Comparison of ENCODE assay signal across 8 cellular contexts in genomic region chr14:93206793-93207467, GRCh38. TPM values are rescaled to one million over a fixed set of nuclear protein-coding genes. Genes with fewer than 3 reads are reported as not detected.
DNase-seq lines count a peak whose midpoint lies in the region; ATAC-seq and TF ChIP-seq lines count a peak whose summit lies in the region.

GON7 (minus strand) TSS chr14:93207065; CDS start chr14:93207037, 28 bp downstream.
UBR7 (plus strand) TSS chr14:93207256; CDS start chr14:93207292, 36 bp downstream.

- H3K27ac ChIP-seq in testis, result peak within 1 kb of the TSS; percentile 53 to 79

- H3K27me3 ChIP-seq in testis, result no peaks in the 10 kb centered on the region

- DNase-seq in NCI-H1092 treated with DMSO at 0.1 percent for 48 hours (lab: John Stamatoyannopoulos, UW) (peak; percentile 95), SKM-1 (lab: John Stamatoyannopoulos, UW; ENCODE audit: unreplicated experiment) (peak; percentile 55), glomerular endothelial cell (ENCODE audit: extremely low read depth, low read depth, low spot score) (peak; percentile 57), omental fat pad (ENCODE audit: low spot score) (peak; percentile 55), testis (peak; percentile 97)
- peak; percentile 87 to 95 for DNase-seq in activated naive CD4-positive, alpha-beta T cell treated with anti-CD3 and anti-CD28 coated beads, Interleukin-2, amount 50 U/mL, for 72 hours (ENCODE audit: low spot score in 2 of 2)

- H3K27ac Mint-ChIP-seq in activated naive CD4-positive, alpha-beta T cell treated with anti-CD3 and anti-CD28 coated beads, Interleukin-2, amount 50 U/mL, for 72 hours, result peak within 1 kb of the TSS; percentile 90 to 92

- peaks cover 13% of the 10 kb centered on the region for H3K4me1 ChIP-seq in testis

- H3K36me3 ChIP-seq in testis (ENCODE audit: low read depth, missing control alignments), result no peaks in the 10 kb centered on the region

- TF ChIP-seq POLR2A in GM10847 (IDR thresholded peaks at IDR 0.05; ENCODE audit: extremely low read depth, insufficient read length), result peak; percentile 72
- peak; percentile 50 for TF ChIP-seq POLR2A in testis (IDR thresholded peaks at IDR 0.05)

- H3K36me3 Mint-ChIP-seq in activated naive CD4-positive, alpha-beta T cell treated with anti-CD3 and anti-CD28 coated beads, Interleukin-2, amount 50 U/mL, for 72 hours, result peaks cover 8 to 26% of the 10 kb centered on the region in 2 donors

- ATAC-seq in HG02610 (IDR thresholded peaks at IDR 0.05; ENCODE audit: unreplicated experiment), result peak; percentile 90
- peak; percentile 89 to 96 for ATAC-seq in activated naive CD4-positive, alpha-beta T cell treated with anti-CD3 and anti-CD28 coated beads, Interleukin-2, amount 50 U/mL, for 72 hours
- peak; percentile 98 for ATAC-seq in omental fat pad (ENCODE audit: low FRiP score)

- no peaks in the 10 kb centered on the region for H3K9me3 ChIP-seq in testis

- peak within 1 kb of the TSS; percentile 78 to 89 for H3K4me3 ChIP-seq in testis

- intact Hi-C loops in testis (cut with DNase I; ENCODE audit: low total_unique reads), result no loop called here

- TF ChIP-seq CTCF in omental fat pad (IDR thresholded peaks at IDR 0.05), result no peak
- peak; percentile 15 to 49 (median 31) for TF ChIP-seq CTCF in testis (IDR thresholded peaks at IDR 0.05)

- WGBS in testis, 2 donors, result 0 to 1% methylated on average over 20 to 57 of the region's 65 CpGs

- no peaks in the 10 kb centered on the region for H3K9me3 Mint-ChIP-seq in activated naive CD4-positive, alpha-beta T cell treated with anti-CD3 and anti-CD28 coated beads, Interleukin-2, amount 50 U/mL, for 72 hours

RNA-seq across cellular contexts. Expression of gene GON7, which starts in this region (rescaled TPM):
- 10 to 100 TPM in 1 of 2 donors, 1 to 10 TPM in 1; 4.1 to 13.8 TPM for total RNA-seq in activated naive CD4-positive, alpha-beta T cell treated with anti-CD3 and anti-CD28 coated beads, Interleukin-2, amount 50 U/mL, for 72 hours
- 10.3 and 11.2 TPM in 2 replicates for total RNA-seq in glomerular endothelial cell
- 1 to 10 TPM; 6.9 to 8.2 (median 7.7) TPM for total RNA-seq in omental fat pad
- total RNA-seq in testis, result 10 to 100 TPM in 1 of 2 donors, 1 to 10 TPM in 1; 7.8 to 10.2 TPM
- 14.9 TPM for polyA plus RNA-seq in testis (ENCODE audit: insufficient read depth, low read depth, low replicate concordance)

RNA-seq across cellular contexts. Expression of gene UBR7, which starts in this region (rescaled TPM):
- total RNA-seq in activated naive CD4-positive, alpha-beta T cell treated with anti-CD3 and anti-CD28 coated beads, Interleukin-2, amount 50 U/mL, for 72 hours, result 10 to 100 TPM; 35.4 to 75.8 TPM
- total RNA-seq in glomerular endothelial cell (20.2 and 28.8 TPM in 2 replicates), omental fat pad (10 to 100 TPM; 12.0 to 23.0 (median 18.0) TPM), testis (10 to 100 TPM; 35.5 to 36.1 TPM)
- 50.5 TPM for polyA plus RNA-seq in testis (ENCODE audit: insufficient read depth, low read depth, low replicate concordance)

Comparison
In these comparisons a context has a peak if more than half of its experiments do, and no peak if none do; other contexts are left out.
1. Peak in every context shown above with its lines: DNase-seq, ATAC-seq, H3K4me3 ChIP-seq and H3K27ac ChIP-seq.
2. CTCF ChIP-seq: peak in testis (3 of 3); none in omental fat pad (0 of 3).